ENCODE assay signal across 16 cellular contexts in genomic region chr2:235658371-235659174, GRCh38.
DNase-seq lines count a peak whose midpoint lies in the region; ATAC-seq and TF ChIP-seq lines count a peak whose summit lies in the region.
"Had no signal": no experiment of that assay in that cellular context is flagged by ENCODE, and none has a peak within 500 bp of the region (broad histone marks: within the 10 kb centered on the region; RNA-seq: fewer than 3 reads in every experiment).

No MANE protein-coding gene starts in this region.

- peaks cover 52% of the 10 kb centered on the region for H3K4me1 ChIP-seq in neuron (ENCODE audit: insufficient read depth, low read length)

- DNase-seq in ELF-1 (ENCODE audit: low read depth, low spot score) (peak; percentile 89), NCI-H2107 treated with DMSO at 0.1 percent for 48 hours (lab: John Stamatoyannopoulos, UW; ENCODE audit: unreplicated experiment) (peak; percentile 64), glutamatergic neuron (no peak), coronary artery (ENCODE audit: low spot score) (no peak), kidney tubule cell (ENCODE audit: low spot score) (no peak)
- DNase-seq: central memory CD4-positive, alpha-beta T cell; foreskin melanocyte; naive thymus-derived CD4-positive, alpha-beta T cell; PC-9 had no signal

- TF ChIP-seq CTCF in glutamatergic neuron (IDR thresholded peaks at IDR 0.05; ENCODE audit: partially characterized antibody, unreplicated experiment) (no peak), coronary artery (IDR thresholded peaks at IDR 0.05) (no peak)

- no peaks in the 10 kb centered on the region for H3K9me3 ChIP-seq in neuron (ENCODE audit: low read length)

- H3K27me3 ChIP-seq in neuron (ENCODE audit: insufficient read depth, low read length) = no peaks in the 10 kb centered on the region

- H3K36me3 ChIP-seq in neuron (ENCODE audit: insufficient read depth, low read length) = no peaks in the 10 kb centered on the region

- no peak overlapping the region for H2AFZ ChIP-seq in neuron (ENCODE audit: low read depth, low read length)
- H2AFZ ChIP-seq: PC-9 had no signal

- peaks cover 72% of the 10 kb centered on the region for H3K4me1 Mint-ChIP-seq in glutamatergic neuron (ENCODE audit: low read depth, unreplicated experiment)
- H3K4me1 Mint-ChIP-seq: activated T-helper 17 cell treated with anti-CD3 and anti-CD28 coated beads, Interleukin-2, amount 50 U/mL, for 72 hours; CD4-positive, CD25-positive, alpha-beta regulatory T cell; naive thymus-derived CD4-positive, alpha-beta T cell had no signal

- no peaks in the 10 kb centered on the region for H3K36me3 Mint-ChIP-seq in glutamatergic neuron (ENCODE audit: unreplicated experiment)
- H3K36me3 Mint-ChIP-seq: CD4-positive, CD25-positive, alpha-beta regulatory T cell; naive thymus-derived CD4-positive, alpha-beta T cell had no signal

- peaks cover 8% of the 10 kb centered on the region for H3K27me3 Mint-ChIP-seq in glutamatergic neuron (ENCODE audit: unreplicated experiment)

- ATAC-seq in GM18502 (IDR thresholded peaks at IDR 0.05; ENCODE audit: poor library complexity, unreplicated experiment) = no peak
- ATAC-seq in GM21360 (IDR thresholded peaks at IDR 0.05; ENCODE audit: unreplicated experiment) = no peak
- ATAC-seq: activated T-helper 17 cell treated with anti-CD3 and anti-CD28 coated beads, Interleukin-2, amount 50 U/mL, for 72 hours; GM12878; naive thymus-derived CD4-positive, alpha-beta T cell had no signal

- peak overlapping the region; percentile 75 for H3K27ac Mint-ChIP-seq in glutamatergic neuron (ENCODE audit: unreplicated experiment)
- H3K27ac Mint-ChIP-seq: activated T-helper 17 cell treated with anti-CD3 and anti-CD28 coated beads, Interleukin-2, amount 50 U/mL, for 72 hours; CD4-positive, CD25-positive, alpha-beta regulatory T cell; naive thymus-derived CD4-positive, alpha-beta T cell had no signal

- no peak overlapping the region for H3K27ac ChIP-seq in coronary artery
- H3K27ac ChIP-seq: PC-9, VCaP had no signal

- H3K4me3 Mint-ChIP-seq in glutamatergic neuron (ENCODE audit: unreplicated experiment) = peak overlapping the region; percentile 23
- H3K4me3 Mint-ChIP-seq: activated T-helper 17 cell treated with anti-CD3 and anti-CD28 coated beads, Interleukin-2, amount 50 U/mL, for 72 hours; CD4-positive, CD25-positive, alpha-beta regulatory T cell; naive thymus-derived CD4-positive, alpha-beta T cell had no signal

- peaks cover 8% of the 10 kb centered on the region for H3K9me3 Mint-ChIP-seq in glutamatergic neuron (ENCODE audit: unreplicated experiment)
- H3K9me3 Mint-ChIP-seq: activated T-helper 17 cell treated with anti-CD3 and anti-CD28 coated beads, Interleukin-2, amount 50 U/mL, for 72 hours had no signal

- H3K4me3 ChIP-seq in neuron (ENCODE audit: low read length) (peak overlapping the region; percentile 25), coronary artery (no peak overlapping the region)
- H3K4me3 ChIP-seq: GM12878, PC-9 had no signal

Comparison
In these comparisons a context has a peak if more than half of its experiments do, and no peak if none do; other contexts are left out.
1. DNase-seq: peak in ELF-1 (single experiment) and NCI-H2107 treated with DMSO at 0.1 percent for 48 hours (single experiment); none in glutamatergic neuron (single experiment), coronary artery (single experiment) and kidney tubule cell (single experiment).